24 cellular contexts compared by ENCODE assay signal in genomic region chr18:12497839-12498238, GRCh38.
"Had no signal": no experiment of that assay in that cellular context is flagged by ENCODE, and none has a peak within 500 bp of the region (broad histone marks: within the 10 kb centered on the region; RNA-seq: fewer than 3 reads in every experiment).

No MANE protein-coding gene starts in this region.

- H3K27ac ChIP-seq: coronary artery, dorsolateral prefrontal cortex, esophagus muscularis mucosa, foreskin keratinocyte, gastroesophageal sphincter, heart left ventricle, hepatocyte had no signal

- H3K27me3 ChIP-seq: dorsolateral prefrontal cortex, esophagus muscularis mucosa, foreskin keratinocyte, gastroesophageal sphincter, heart left ventricle, hepatocyte had no signal

- H3K4me2 ChIP-seq: hepatocyte had no signal

- H3K4me3 ChIP-seq: coronary artery, dorsolateral prefrontal cortex, esophagus muscularis mucosa, gastroesophageal sphincter, heart left ventricle, hepatocyte, lung had no signal

- H3K27ac Mint-ChIP-seq: memory B cell had no signal

- H3K79me2 ChIP-seq: hepatocyte had no signal

- ATAC-seq: foreskin keratinocyte, gastroesophageal sphincter, heart left ventricle, left colon, left lobe of liver, left ventricle myocardium superior had no signal

- H3K9me3 ChIP-seq: esophagus muscularis mucosa, gastroesophageal sphincter, heart left ventricle had no signal

- H3K4me3 Mint-ChIP-seq: immature natural killer cell, memory B cell had no signal

- H2AFZ ChIP-seq: hepatocyte had no signal

- H3K36me3 Mint-ChIP-seq: memory B cell had no signal

- H3K4me1 Mint-ChIP-seq: memory B cell had no signal

- H3K27me3 Mint-ChIP-seq: memory B cell had no signal

- H3K4me1 ChIP-seq: esophagus muscularis mucosa, foreskin keratinocyte, gastroesophageal sphincter, heart left ventricle had no signal

- H3K9me3 Mint-ChIP-seq: memory B cell had no signal

- DNase-seq: dermis blood vessel endothelial cell; dorsolateral prefrontal cortex; effector CD4-positive, alpha-beta T cell; effector memory CD4-positive, alpha-beta T cell; foreskin keratinocyte; heart left ventricle; hypothalamus; immature natural killer cell; islet precursor cell; kidney; left colon; left ventricle myocardium superior; mesendoderm; midbrain had no signal

- FAIRE-seq: colon, endothelial cell of umbilical vein, frontal cortex, kidney had no signal
